Comparison of ENCODE assay signal across 8 cellular contexts in the genomic region with DNA sequence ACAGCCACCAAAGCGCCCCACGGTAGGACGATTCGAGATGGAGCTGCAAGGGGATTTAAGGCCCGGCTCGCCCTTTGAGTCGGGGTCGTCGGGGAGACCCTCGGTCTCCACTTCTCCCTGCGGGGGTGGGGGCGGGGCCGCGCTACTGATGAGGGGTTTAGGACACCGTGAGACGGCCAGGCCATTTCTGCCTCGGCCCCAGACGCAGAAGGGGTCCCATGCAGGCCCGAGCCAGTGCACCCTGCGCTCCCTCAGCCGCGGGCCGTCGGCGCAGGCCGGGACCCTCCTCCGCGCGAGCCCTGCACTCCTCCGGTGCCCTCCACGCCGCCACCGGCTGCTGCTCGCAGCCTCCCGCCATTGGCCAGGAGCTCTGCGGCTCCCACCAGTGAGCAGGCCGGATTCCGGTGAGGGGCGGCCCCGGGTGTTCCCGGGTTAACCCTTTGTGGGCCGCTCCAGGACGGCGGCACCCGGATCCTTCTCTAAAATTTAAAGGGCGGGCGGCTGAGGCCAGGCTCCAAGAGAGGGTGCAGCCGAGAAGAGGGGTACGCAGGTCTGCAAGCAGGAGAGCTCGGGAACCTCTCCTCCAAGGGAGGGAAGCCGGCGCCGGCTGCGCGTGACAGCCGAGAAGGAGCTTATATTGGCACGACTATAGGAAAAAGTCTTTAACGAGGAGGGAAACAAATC. TPM values are rescaled to one million over a fixed set of nuclear protein-coding genes. Genes with fewer than 3 reads are reported as not detected.
DNase-seq lines count a peak whose midpoint lies in the region; ATAC-seq and TF ChIP-seq lines count a peak whose summit lies in the region.

No MANE protein-coding gene starts in this region.

- H3K36me3 ChIP-seq in HCT116 (ENCODE audit: control insufficient read depth in 1 of 2, insufficient read depth in 2 of 2, low read length in 2 of 2), result no peaks in the 10 kb centered on the region
- peaks cover 5% of the 10 kb centered on the region for H3K36me3 ChIP-seq in endodermal cell (ENCODE audit: control insufficient read depth, insufficient read depth, low read length)
- H3K36me3 ChIP-seq in mesodermal cell (ENCODE audit: control insufficient read depth, insufficient read depth, low read length), result peaks cover 37% of the 10 kb centered on the region

- H3K36me3 Mint-ChIP-seq in endodermal cell (ENCODE audit: low read depth), result no peaks in the 10 kb centered on the region

- TF ChIP-seq POLR2A in HCT116 (IDR thresholded peaks at IDR 0.05; ENCODE audit: borderline replicate concordance, extremely low read depth, insufficient read depth, insufficient read length), result peak; percentile 52

- 5 to 31% methylated on average over 13 to 58 of the region's 58 CpGs for WGBS in endodermal cell (ENCODE audit: insufficient coverage in 1 of 2, insufficient read length in 1 of 2), 2 experiments
- 0 to 2% methylated on average over 38 to 52 of the region's 58 CpGs for WGBS in mesodermal cell (ENCODE audit: insufficient coverage in 2 of 2), 2 experiments

- no peaks in the 10 kb centered on the region for H3K9me2 ChIP-seq in HCT116 (ENCODE audit: insufficient read depth)

- no TSS peak for BruUV-seq in HCT116 (replicated peaks; lab: Mats Ljungman, UMichigan)

- no peaks in the 10 kb centered on the region for H3K79me2 ChIP-seq in HCT116 (ENCODE audit: insufficient read depth, low read length)

- H3K27ac Mint-ChIP-seq in endodermal cell, result peak overlapping the region; percentile 94

- 0 out of 2 replicates have a peak overlapping the region, but pooled peaks have one; percentile 19 for H3K4me2 ChIP-seq in HCT116 (ENCODE audit: low read length)

- DNase-seq in DMS114 treated with DMSO at 0.1 percent for 48 hours (lab: John Stamatoyannopoulos, UW; ENCODE audit: unreplicated experiment) (peak; percentile 51), HCT116 (ENCODE audit: low read depth, low spot score) (no peak), NCI-H526 treated with DMSO at 0.1 percent for 48 hours (lab: John Stamatoyannopoulos, UW) (peak; percentile 63), endodermal cell (peak; percentile 96), COLO668 (lab: John Stamatoyannopoulos, UW; ENCODE audit: unreplicated experiment) (no peak)
- peak; percentile 25 for DNase-seq in activated CD8-positive, alpha-beta memory T cell treated with anti-CD3 and anti-CD28 coated beads, Interleukin-2, amount 50 U/mL, for 1 hour (ENCODE audit: extremely low read depth)
- peak; percentile 46 for DNase-seq in stimulated activated CD8-positive, alpha-beta memory T cell treated with anti-CD3 and anti-CD28 coated beads, Interleukin-15, amount 100 ng/mL, for 24 hours (ENCODE audit: low read depth)

- CTCF ChIA-PET in HCT116 (lab: Charles Lee), result no interaction called here

- peak overlapping the region; percentile 63 for H3K4me3 Mint-ChIP-seq in endodermal cell

- H3K9me3 ChIP-seq in HCT116 (ENCODE audit: control insufficient read depth in 1 of 2, insufficient read depth in 1 of 2, low read depth in 1 of 2, low read length in 2 of 2), result no peaks in the 10 kb centered on the region
- no peaks in the 10 kb centered on the region for H3K9me3 ChIP-seq in endodermal cell (ENCODE audit: control insufficient read depth, low read length)
- no peaks in the 10 kb centered on the region for H3K9me3 ChIP-seq in mesodermal cell (ENCODE audit: control insufficient read depth, low read length)

- peaks cover 28% of the 10 kb centered on the region for H3K4me1 Mint-ChIP-seq in endodermal cell

- intact Hi-C loops in HCT116 (cut with micrococcal nuclease), result no loop called here

- no peak for TF ChIP-seq CTCF in HCT116 (IDR thresholded peaks at IDR 0.05 in 2 of 3, conservative IDR thresholded peaks at IDR 0.05 in 1 of 3; ENCODE audit: borderline replicate concordance in 1 of 3, insufficient read depth in 1 of 3, low read depth in 2 of 3, low read length in 2 of 3)
- TF ChIP-seq CTCF in endodermal cell (conservative IDR thresholded peaks at IDR 0.05), result no peak

- H3K9ac ChIP-seq in HCT116 (ENCODE audit: low read length) (no peak overlapping the region), endodermal cell (ENCODE audit: extremely low read depth, low read length, poor library complexity, severe bottlenecking) (peak overlapping the region; percentile 32)

- RAD21 ChIA-PET in HCT116 (lab: Charles Lee; ENCODE audit: low non-redundant PET in 1 of 2, low total read pairs in 2 of 2, uncharacterized antibody in 2 of 2, unreplicated experiment in 2 of 2), result no interaction called here

- TF ChIP-seq RAD21 in HCT116 (IDR thresholded peaks at IDR 0.05; ENCODE audit: low read depth), result no peak

- POLR2A ChIA-PET in HCT116 (lab: Charles Lee), result no interaction called here

- H3K27me3 ChIP-seq in HCT116 (ENCODE audit: insufficient read depth, low read length) (no peaks in the 10 kb centered on the region), endodermal cell (ENCODE audit: control insufficient read depth, insufficient read depth, low read length, poor library complexity, severe bottlenecking) (no peaks in the 10 kb centered on the region)

- no peak for ATAC-seq in HCT116

- H3K9me3 Mint-ChIP-seq in endodermal cell, result no peaks in the 10 kb centered on the region

- H3K4me1 ChIP-seq in HCT116 (ENCODE audit: control insufficient read depth in 1 of 2, insufficient read depth in 2 of 2, low read length in 2 of 2), result peaks cover 10 to 41% of the 10 kb centered on the region in 2 experiments
- peaks cover 29% of the 10 kb centered on the region for H3K4me1 ChIP-seq in endodermal cell (ENCODE audit: control insufficient read depth, insufficient read depth, low read length)
- peaks cover 64% of the 10 kb centered on the region for H3K4me1 ChIP-seq in mesodermal cell (ENCODE audit: control insufficient read depth, insufficient read depth, low read length, poor library complexity, severe bottlenecking)

- H3K4me3 ChIP-seq in HCT116 (replicated peaks in 1 of 2; ENCODE audit: low read depth in 1 of 2, low read length in 2 of 2) (no peak overlapping the region), endodermal cell (ENCODE audit: low read length) (peak overlapping the region; percentile 68), mesodermal cell (ENCODE audit: extremely low read depth, insufficient read depth, low read length, poor library complexity, severe bottlenecking) (peak overlapping the region; percentile 47)

- H3K27ac ChIP-seq in HCT116 (ENCODE audit: low read depth, low read length), result no peak overlapping the region
- peak overlapping the region; percentile 24 for H3K27ac ChIP-seq in endodermal cell (ENCODE audit: low read depth, low read length)
- peak overlapping the region; percentile 95 for H3K27ac ChIP-seq in mesodermal cell (ENCODE audit: low read depth, low read length, severe bottlenecking)

- no peak overlapping the region for H2AFZ ChIP-seq in HCT116 (ENCODE audit: low read depth, low read length, poor library complexity, severe bottlenecking)

- H4K20me1 ChIP-seq in HCT116 (ENCODE audit: insufficient read depth), result no peaks in the 10 kb centered on the region

- no peaks in the 10 kb centered on the region for H3K27me3 Mint-ChIP-seq in endodermal cell (ENCODE audit: insufficient read depth)

TF ChIP-seq in HCT116, 20 proteins besides CTCF, POLR2A, EP300 and RAD21:
- peak; percentile 18; the same call in 1 of the 2 replicates for TF ChIP-seq ZFX (IDR thresholded peaks at IDR 0.05)
- TF ChIP-seq ELF1 (IDR thresholded peaks at IDR 0.05; ENCODE audit: borderline replicate concordance, low read depth), result no peak

RNA-seq across cellular contexts. Expression of a gene that starts 18.0 kb away (rescaled TPM):
- total RNA-seq in HCT116 (2021; ENCODE audit: unreplicated experiment) (0.37 TPM), endodermal cell (1 to 10 TPM; 8.8 to 9.9 TPM)
- polyA plus RNA-seq in HCT116 (2012), result 0.29 and 0.30 TPM in 2 replicates
- polyA plus RNA-seq in endodermal cell (2013, experiment 1 of 2), result 6.6 TPM
- 7.5 TPM for polyA plus RNA-seq in endodermal cell (2013, experiment 2 of 2)
- polyA plus RNA-seq in mesodermal cell (2013, experiment 1 of 2), result 65.3 TPM
- 63.9 TPM for polyA plus RNA-seq in mesodermal cell (2013, experiment 2 of 2)

RNA-seq across cellular contexts. Expression of a gene that starts 51.8 kb away (rescaled TPM):
- total RNA-seq in HCT116 (2021; ENCODE audit: unreplicated experiment), result 70.2 TPM
- polyA plus RNA-seq in HCT116 (2012), result 67.3 and 69.5 TPM in 2 replicates
- 10 to 100 TPM; 49.6 to 57.3 TPM for total RNA-seq in endodermal cell
- 40.7 TPM for polyA plus RNA-seq in endodermal cell (2013, experiment 1 of 2)
- 38.7 TPM for polyA plus RNA-seq in endodermal cell (2013, experiment 2 of 2)
- polyA plus RNA-seq in mesodermal cell (2013, experiment 1 of 2), result 58.8 TPM
- 45.7 TPM for polyA plus RNA-seq in mesodermal cell (2013, experiment 2 of 2)

Comparison
In these comparisons a context has a peak if more than half of its experiments do, and no peak if none do; other contexts are left out.
1. DNase-seq: peak in DMS114 treated with DMSO at 0.1 percent for 48 hours (single experiment), NCI-H526 treated with DMSO at 0.1 percent for 48 hours (single experiment), activated CD8-positive, alpha-beta memory T cell treated with anti-CD3 and anti-CD28 coated beads, Interleukin-2, amount 50 U/mL, for 1 hour (single experiment), endodermal cell (single experiment) and stimulated activated CD8-positive, alpha-beta memory T cell treated with anti-CD3 and anti-CD28 coated beads, Interleukin-15, amount 100 ng/mL, for 24 hours (single experiment); none in HCT116 (single experiment) and COLO668 (single experiment).
2. H3K4me3 ChIP-seq: peak in endodermal cell (single experiment) and mesodermal cell (single experiment); none in HCT116 (0 of 2).